In the genomic region with DNA sequence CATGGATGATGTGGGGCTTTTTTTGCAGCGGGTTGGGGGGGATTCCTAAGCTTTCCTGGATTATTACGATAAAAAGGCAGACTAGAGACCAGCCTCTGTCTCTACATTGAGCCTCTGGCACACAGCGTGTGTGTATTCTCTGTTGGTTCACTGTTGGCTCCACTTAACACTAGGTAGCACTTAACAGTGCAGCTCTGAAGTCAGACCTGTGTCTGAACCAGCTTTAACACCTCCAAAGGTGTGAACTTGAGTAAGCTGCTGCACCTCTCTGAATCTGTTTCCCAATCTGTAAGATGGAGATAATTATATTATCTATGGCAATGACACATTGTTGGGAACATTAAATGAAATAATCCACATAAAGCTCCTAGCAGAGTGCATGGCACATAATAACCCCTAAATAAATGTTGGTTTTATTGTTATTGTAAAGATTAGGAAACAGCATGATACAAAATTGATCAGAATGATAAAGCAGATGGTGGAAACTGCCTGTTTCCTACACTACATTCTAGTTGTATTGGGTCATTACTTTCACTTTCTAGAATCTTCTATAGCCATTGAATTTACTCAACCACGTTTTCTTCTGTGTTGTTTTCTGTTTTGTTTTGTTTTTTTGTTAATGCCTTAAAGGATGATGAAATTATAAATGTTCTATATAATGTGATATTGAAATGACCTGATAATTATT, we compare ENCODE assay signal across 23 cellular contexts.
DNase-seq lines count a peak whose midpoint lies in the region; ATAC-seq, FAIRE-seq and TF ChIP-seq lines count a peak whose summit lies in the region.
"Had no signal": no experiment of that assay in that cellular context is flagged by ENCODE, and none has a peak within 500 bp of the region (broad histone marks: within the 10 kb centered on the region; RNA-seq: fewer than 3 reads in every experiment).

No MANE protein-coding gene starts in this region.

- H3K4me1 ChIP-seq in HepG2 (ENCODE audit: insufficient read depth, low read length), result no peaks in the 10 kb centered on the region
- H3K4me1 ChIP-seq: Peyer's patch had no signal

- intact Hi-C loops in HepG2 (cut with micrococcal nuclease; ENCODE audit: unreplicated experiment), result no loop called here

- H4K20me1 ChIP-seq in HepG2 (ENCODE audit: insufficient read depth, low read length), result no peaks in the 10 kb centered on the region

- no peak overlapping the region for H3K9ac ChIP-seq in HepG2 (ENCODE audit: insufficient read depth, low read depth, low read length)

- H2AFZ ChIP-seq in HepG2 (ENCODE audit: low read length), result no peak overlapping the region

- CTCF ChIA-PET in HepG2 (lab: Yijun Ruan, JAX; ENCODE audit: low intra/inter-chr PET ratio, low total read pairs), result no interaction called here

- no peaks in the 10 kb centered on the region for H3K36me3 ChIP-seq in HepG2 (replicated peaks in 1 of 2; ENCODE audit: control insufficient read depth in 1 of 2, insufficient read depth in 2 of 2, low read length in 2 of 2)
- H3K36me3 ChIP-seq: Peyer's patch had no signal

- ATAC-seq in HepG2, result no peak
- peak; percentile 52 for ATAC-seq in stimulated activated effector memory CD8-positive, alpha-beta T cell treated with anti-CD3 and anti-CD28 coated beads, Interleukin-12 subunit alpha, Interleukin-12 subunit beta, amount 100 ng/mL, for 72 hours

- FAIRE-seq in HepG2 (lab: Jason Lieb, UNC), result no peak
- FAIRE-seq: G401.6, GM12891 had no signal

- no peak overlapping the region for H3K4me2 ChIP-seq in HepG2 (ENCODE audit: low read depth, low read length)

- 0% methylated on average over 4 of the region's 4 CpGs for WGBS in HepG2 (ENCODE audit: low lambda C conversion rate)

- no TSS peak for BruUV-seq in HepG2 (replicated peaks; lab: Mats Ljungman, UMichigan)

- POLR2A ChIA-PET in HepG2 (lab: Yijun Ruan, JAX), result no interaction called here

- no peak for TF ChIP-seq CTCF in HepG2 (CRISPR knock-in tag; IDR thresholded peaks at IDR 0.05)

- in situ Hi-C loops in HepG2 (cut with HindIII; ENCODE audit: extremely low pct_ligation_motif_present, low pct_unique_long_range_greater_than_20kb), result no loop called here

- H3K9me3 Mint-ChIP-seq in stimulated activated effector memory CD8-positive, alpha-beta T cell treated with anti-CD3 and anti-CD28 coated beads, Interleukin-12 subunit alpha, Interleukin-12 subunit beta, amount 100 ng/mL, for 72 hours, result no peaks in the 10 kb centered on the region
- H3K9me3 Mint-ChIP-seq: CD4-positive, alpha-beta memory T cell had no signal

- H3K27ac Mint-ChIP-seq in stimulated activated effector memory CD8-positive, alpha-beta T cell treated with anti-CD3 and anti-CD28 coated beads, Interleukin-12 subunit alpha, Interleukin-12 subunit beta, amount 100 ng/mL, for 72 hours, result no peak overlapping the region
- H3K27ac Mint-ChIP-seq: CD4-positive, alpha-beta memory T cell had no signal

- H3K4me3 Mint-ChIP-seq in stimulated activated effector memory CD8-positive, alpha-beta T cell treated with anti-CD3 and anti-CD28 coated beads, Interleukin-12 subunit alpha, Interleukin-12 subunit beta, amount 100 ng/mL, for 72 hours, result no peak overlapping the region
- H3K4me3 Mint-ChIP-seq: CD4-positive, alpha-beta memory T cell had no signal

- no peak overlapping the region for H3K4me3 ChIP-seq in HepG2 (replicated peaks in 1 of 3; ENCODE audit: insufficient read depth in 1 of 3, low read depth in 2 of 3, low read length in 3 of 3)
- H3K4me3 ChIP-seq: Peyer's patch had no signal

- TF ChIP-seq EP300 in HepG2 (IDR thresholded peaks at IDR 0.05; ENCODE audit: low read depth in 2 of 2, low read length in 2 of 2) (no peak), HepG2 (CRISPR knock-in tag; IDR thresholded peaks at IDR 0.05; ENCODE audit: borderline replicate concordance) (no peak)

- no peaks in the 10 kb centered on the region for H3K79me2 ChIP-seq in HepG2 (ENCODE audit: insufficient read depth, low read length)

- no peak for TF ChIP-seq RAD21 in HepG2 (CRISPR knock-in tag; IDR thresholded peaks at IDR 0.05)

- H3K9me3 ChIP-seq in HepG2 (ENCODE audit: low read length), result no peaks in the 10 kb centered on the region
- H3K9me3 ChIP-seq: Peyer's patch had no signal

- H3K4me1 Mint-ChIP-seq in stimulated activated effector memory CD8-positive, alpha-beta T cell treated with anti-CD3 and anti-CD28 coated beads, Interleukin-12 subunit alpha, Interleukin-12 subunit beta, amount 100 ng/mL, for 72 hours, result no peaks in the 10 kb centered on the region
- H3K4me1 Mint-ChIP-seq: CD4-positive, alpha-beta memory T cell had no signal

- peak; percentile 4 for DNase-seq in NK-92 treated with Interleukin-12 subunit alpha and Interleukin-12 subunit beta, amount 100 ng/mL, for 24 hours (lab: John Stamatoyannopoulos, UW)
- DNase-seq in NK-92 (lab: John Stamatoyannopoulos, UW; ENCODE audit: unreplicated experiment), result no peak
- peak; percentile 11 for DNase-seq in NCI-H69 (lab: John Stamatoyannopoulos, UW)
- DNase-seq in HepG2 (ENCODE audit: low spot score), result no peak
- DNase-seq in stimulated activated effector memory CD8-positive, alpha-beta T cell treated with anti-CD3 and anti-CD28 coated beads, Interleukin-12 subunit alpha, Interleukin-12 subunit beta, amount 100 ng/mL, for 72 hours (ENCODE audit: low spot score in 2 of 2), result no peak
- no peak for DNase-seq in GF-D8 (lab: John Stamatoyannopoulos, UW)
- DNase-seq in SIG-M5 treated with dmso at 0.1 percent for 504 hours (lab: John Stamatoyannopoulos, UW; ENCODE audit: unreplicated experiment), result no peak
- DNase-seq in DMS 273 treated with DMSO at 0.1 percent for 48 hours (lab: John Stamatoyannopoulos, UW), result no peak
- DNase-seq: 8988T; CD4-positive, alpha-beta memory T cell; DMS79; H7; KBM-7; MV-4-11; NCI-H1417 treated with DMSO at 0.1 percent for 48 hours; NCI-H2029; NCI-H2171; NCI-H446 treated with DMSO at 0.1 percent for 48 hours; NCI-H774; Peyer's patch; SHP77 had no signal

- no peak overlapping the region for H3K27ac ChIP-seq in HepG2 (ENCODE audit: extremely low read length, insufficient read depth, low read length)
- H3K27ac ChIP-seq: Peyer's patch had no signal

- H3K27me3 ChIP-seq in HepG2 (ENCODE audit: control insufficient read depth in 1 of 2, insufficient read depth in 2 of 2, low read length in 2 of 2), result peaks cover 0 to 3% of the 10 kb centered on the region in 2 experiments; a peak in 1 of 5 replicates
- H3K27me3 ChIP-seq: Peyer's patch had no signal

- no peak for TF ChIP-seq POLR2A in HepG2 (IDR thresholded peaks at IDR 0.05; ENCODE audit: insufficient read depth in 1 of 2, low read depth in 2 of 2, low read length in 2 of 2)

- H3K36me3 Mint-ChIP-seq in stimulated activated effector memory CD8-positive, alpha-beta T cell treated with anti-CD3 and anti-CD28 coated beads, Interleukin-12 subunit alpha, Interleukin-12 subunit beta, amount 100 ng/mL, for 72 hours, result no peaks in the 10 kb centered on the region
- H3K36me3 Mint-ChIP-seq: CD4-positive, alpha-beta memory T cell had no signal

TF ChIP-seq in HepG2, 621 proteins besides CTCF, POLR2A, EP300 and RAD21:
- TF ChIP-seq ATF7 (IDR thresholded peaks at IDR 0.05) (0 out of 2 replicates have a peak, but pooled peaks have one; percentile 9), ATF7 (CRISPR knock-in tag; IDR thresholded peaks at IDR 0.05) (no peak), SNAPC4 (CRISPR knock-in tag; IDR thresholded peaks at IDR 0.05) (no peak), ZNF552 (CRISPR knock-in tag; IDR thresholded peaks at IDR 0.05; ENCODE audit: borderline replicate concordance) (no peak)
TF ChIP-seq in HepG2: peak in this region for 1.

Comparison
In these comparisons a context has a peak if more than half of its experiments do, and no peak if none do; other contexts are left out.
1. DNase-seq: peak in NK-92 treated with Interleukin-12 subunit alpha and Interleukin-12 subunit beta, amount 100 ng/mL, for 24 hours (single experiment) and NCI-H69 (single experiment); none in NK-92 (single experiment), HepG2 (single experiment), stimulated activated effector memory CD8-positive, alpha-beta T cell treated with anti-CD3 and anti-CD28 coated beads, Interleukin-12 subunit alpha, Interleukin-12 subunit beta, amount 100 ng/mL, for 72 hours (0 of 2), GF-D8 (single experiment), SIG-M5 treated with dmso at 0.1 percent for 504 hours (single experiment) and DMS 273 treated with DMSO at 0.1 percent for 48 hours (single experiment).